ENCODE assay signal across 6 cellular contexts in the genomic region with DNA sequence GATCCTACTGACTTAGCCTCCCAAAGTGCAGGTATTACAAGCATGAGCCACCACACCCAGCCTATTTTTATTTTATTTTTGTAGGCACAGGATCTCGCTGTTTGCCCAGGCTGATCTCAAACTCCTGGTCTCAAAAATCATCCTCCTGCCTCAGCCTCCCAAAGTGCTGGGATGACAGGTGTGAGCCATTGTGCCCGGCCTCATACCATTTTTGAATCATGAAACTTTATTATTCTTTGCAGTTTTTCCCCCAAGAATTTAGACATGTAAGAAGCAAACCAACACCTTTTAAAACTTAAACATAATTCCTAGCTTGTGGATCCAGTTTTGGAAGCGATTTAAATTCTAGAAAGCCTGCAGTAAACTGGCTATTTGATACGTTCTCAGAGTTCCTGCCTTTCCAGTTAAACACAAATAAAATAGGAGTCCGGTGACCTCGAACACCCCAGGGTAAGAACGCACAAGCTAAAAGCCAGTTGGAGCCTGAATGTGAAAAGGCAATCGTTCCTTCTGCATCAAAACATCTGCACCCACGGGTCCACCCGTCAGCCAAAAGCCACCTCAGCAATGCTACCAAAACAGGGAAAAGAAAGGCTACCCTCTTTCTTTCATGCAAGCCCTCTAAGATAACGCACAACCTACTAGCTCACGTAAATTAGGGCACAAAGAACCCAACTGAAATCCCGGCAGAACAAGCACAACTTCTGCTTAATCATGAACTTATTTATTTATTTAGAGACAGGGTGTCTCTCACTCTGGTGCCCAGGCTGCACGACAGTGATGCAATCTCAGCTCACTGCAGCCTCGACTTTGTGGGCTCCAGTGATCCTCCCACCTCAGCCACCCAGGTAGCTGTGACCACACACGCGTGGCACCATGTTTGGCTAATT. TPM values are rescaled to one million over a fixed set of nuclear protein-coding genes. Genes with fewer than 3 reads are reported as not detected.
DNase-seq lines count a peak whose midpoint lies in the region; ATAC-seq, FAIRE-seq and TF ChIP-seq lines count a peak whose summit lies in the region.
"Not testable (repeated sequence)": the region's sequence is repeated elsewhere in the genome, so short reads cannot be mapped to it uniquely, and the experiment has no call there.

No MANE protein-coding gene starts in this region.

- not testable (repeated sequence) for H3K9ac ChIP-seq in K562 (ENCODE audit: insufficient read depth in 1 of 2, low read depth in 2 of 2, low read length in 2 of 2)

- H3K9me3 Mint-ChIP-seq in GM23338: peaks cover 48% of the 10 kb centered on the region

- H3F3A ChIP-seq in GM23338 (replicated peaks; ENCODE audit: low read depth): 0 out of 2 replicates have a peak, but pooled peaks cover 11% of the 10 kb centered on the region

- not testable (repeated sequence) for H3K9me1 ChIP-seq in K562 (ENCODE audit: control insufficient read depth, insufficient read depth, low read length)

- H3K36me3 ChIP-seq in GM23338 (ENCODE audit: insufficient read depth); K562 (ENCODE audit: control insufficient read depth, insufficient read depth, low read length); right lobe of liver; gastrocnemius medialis: not testable (repeated sequence)

- 62% methylated on average over 15 of the region's 17 CpGs for WGBS in K562 (ENCODE audit: insufficient coverage, low coverage, missing lambda C conversion rate)
- WGBS in right lobe of liver (ENCODE audit: insufficient coverage, low coverage, low lambda C conversion rate, missing lambda C conversion rate): 43% methylated on average over 14 of the region's 17 CpGs

- H2AFZ ChIP-seq in GM23338; K562 (ENCODE audit: low read depth, low read length): not testable (repeated sequence)

- in situ Hi-C loops in K562 (cut with MboI): loop anchor here (10.0 kb wide), 1 partner anchor 796 kb away; no protein-coding TSS in a partner anchor
- in situ Hi-C loops in gastrocnemius medialis (cut with MboI; ENCODE audit: low sequenced_read_pairs in 4 of 4): not testable (repeated sequence)

- H3K27me3 Mint-ChIP-seq in GM23338 (ENCODE audit: insufficient read depth, low read depth, poor library complexity): peaks cover 22% of the 10 kb centered on the region

- H3K27ac Mint-ChIP-seq in GM23338: not testable (repeated sequence)

- H3K9me3 ChIP-seq in K562 (replicated peaks; ENCODE audit: control insufficient read depth, insufficient read depth, low read depth, low read length); right lobe of liver; gastrocnemius medialis: not testable (repeated sequence)

- not testable (repeated sequence) for TF ChIP-seq RAD21 in K562 (CRISPR knock-in tag; conservative IDR thresholded peaks at IDR 0.05 in 1 of 2, IDR thresholded peaks at IDR 0.05 in 1 of 2)

- H3K4me2 ChIP-seq in GM23338; K562 (ENCODE audit: insufficient read depth, low read length): not testable (repeated sequence)

- not testable (repeated sequence) for H4K20me1 ChIP-seq in GM23338 (replicated peaks; ENCODE audit: insufficient read depth); K562 (replicated peaks; ENCODE audit: control insufficient read depth, insufficient read depth, low read length)

- not testable (repeated sequence) for H3K9me2 ChIP-seq in GM23338 (ENCODE audit: insufficient read depth)

- not testable (repeated sequence) for ATAC-seq in GM23338, K562
- peak; percentile 25 for ATAC-seq in left ventricle myocardium superior
- peak; percentile 88 to 94 (median 92) for ATAC-seq in right lobe of liver
- ATAC-seq in gastrocnemius medialis: peak; percentile 13 to 27

- H3K79me2 ChIP-seq in GM23338 (replicated peaks; ENCODE audit: insufficient read depth) (peaks cover 86% of the 10 kb centered on the region), K562 (ENCODE audit: control insufficient read depth, insufficient read depth, low read length) (peaks cover 11% of the 10 kb centered on the region; the same call in 2 of the 3 replicates)

- DNase-seq in GM23338 (ENCODE audit: low spot score); K562 (ENCODE audit: extremely low read depth in 1 of 4, low spot score in 3 of 4); left ventricle myocardium superior; gastrocnemius medialis: not testable (repeated sequence)
- DNase-seq in NCI-H460 (ENCODE audit: extremely low read depth, low read depth) (peak; percentile 11), right lobe of liver (peak; percentile 52 to 74 (median 70))

- not testable (repeated sequence) for TF ChIP-seq EP300 in K562 (IDR thresholded peaks at IDR 0.05; ENCODE audit: low read length)

- CTCF ChIA-PET in K562 (lab: Yijun Ruan, JAX; ENCODE audit: low intra/inter-chr PET ratio): not testable (repeated sequence)

- H3K27ac ChIP-seq in GM23338 (ENCODE audit: low read depth): peak overlapping the region; percentile 82; the same call in 1 of the 2 replicates
- not testable (repeated sequence) for H3K27ac ChIP-seq in K562 (ENCODE audit: extremely low read depth, low read depth, low read length); gastrocnemius medialis
- H3K27ac ChIP-seq in right lobe of liver: peak overlapping the region in 2 of 3 donors; percentile 45 to 63

- intact Hi-C loops in K562 (cut with micrococcal nuclease): loop anchor here (5.0 kb wide), 2 partner anchors 229 to 809 kb away; no protein-coding TSS in a partner anchor
- intact Hi-C loops in left ventricle myocardium superior (cut with micrococcal nuclease); right lobe of liver (cut with DNase I); gastrocnemius medialis (cut with DNase I; ENCODE audit: low total_unique reads): not testable (repeated sequence)

- FAIRE-seq in K562 (lab: Jason Lieb, UNC): not testable (repeated sequence)

- peaks cover 25% of the 10 kb centered on the region for H3K4me1 Mint-ChIP-seq in GM23338

- POLR2A ChIA-PET in K562 (lab: Yijun Ruan, JAX): not testable (repeated sequence)

- H3K4me1 ChIP-seq in GM23338 (ENCODE audit: insufficient read depth); K562 (replicated peaks in 1 of 2; ENCODE audit: control insufficient read depth in 2 of 2, insufficient read depth in 2 of 2, low read length in 2 of 2); right lobe of liver; gastrocnemius medialis: not testable (repeated sequence)

- TF ChIP-seq POLR2A in K562 (conservative IDR thresholded peaks at IDR 0.05); right lobe of liver (IDR thresholded peaks at IDR 0.05); gastrocnemius medialis (IDR thresholded peaks at IDR 0.05): not testable (repeated sequence)

- TF ChIP-seq CTCF in GM23338 (conservative IDR thresholded peaks at IDR 0.05; ENCODE audit: low read depth in 2 of 2); K562 (IDR thresholded peaks at IDR 0.05 in 2 of 3, conservative IDR thresholded peaks at IDR 0.05 in 1 of 3; ENCODE audit: insufficient read depth in 2 of 3, low read depth in 1 of 3, low read length in 3 of 3); right lobe of liver (IDR thresholded peaks at IDR 0.05); gastrocnemius medialis (IDR thresholded peaks at IDR 0.05 in 4 of 5, conservative IDR thresholded peaks at IDR 0.05 in 1 of 5): not testable (repeated sequence)

- H3K36me3 Mint-ChIP-seq in GM23338 (ENCODE audit: low read depth): peaks cover 68% of the 10 kb centered on the region

- not testable (repeated sequence) for BruUV-seq in K562 (replicated peaks; lab: Mats Ljungman, UMichigan)

- not testable (repeated sequence) for H3K4me3 ChIP-seq in GM23338, K562, right lobe of liver, gastrocnemius medialis

- not testable (repeated sequence) for H3K27me3 ChIP-seq in GM23338 (ENCODE audit: insufficient read depth); K562 (ENCODE audit: control insufficient read depth in 2 of 2, insufficient read depth in 2 of 2, low read length in 2 of 2); right lobe of liver; gastrocnemius medialis

- not testable (repeated sequence) for H3K4me3 Mint-ChIP-seq in GM23338

RNA-seq across cellular contexts. Expression of a gene that starts 39.7 kb away (rescaled TPM):
- total RNA-seq in GM23338 (2014; rRNA removed; shearing (Covaris generic)): 18.5 and 33.9 TPM in 2 replicates
- polyA plus RNA-seq in GM23338 (2016; fragmentation: Nextera tagmentation; extraction: Ambion mirVana) (43.0 and 44.3 TPM in 2 replicates), K562 (2011; rRNA removed) (6.5 and 8.6 TPM in 2 replicates), K562 (2014; fragmentation: Illumina TruSeq; extraction: Trizol) (7.2 and 8.7 TPM in 2 replicates), K562 (2014; fragmentation: Nextera tagmentation; extraction: Ambion mirVana) (1 to 10 TPM in 1 of 2 experiments, under 1 TPM in 1; 0.59 to 1.0 TPM), K562 (2014; rRNA removed) (6.2 and 7.8 TPM in 2 replicates)
- total RNA-seq in NCI-H460 (2014; rRNA removed; shearing (Covaris generic)): 24.7 and 28.7 TPM in 2 replicates
- 35.7 and 41.0 TPM in 2 replicates for polyA plus RNA-seq in NCI-H460 (2014; cell fraction: nucleus; rRNA removed)
- total RNA-seq in K562 (2011; cell fraction: chromatin; rRNA removed; ENCODE audit: low replicate concordance): 22.8 and 25.9 TPM in 2 replicates
- total RNA-seq in K562 (2011; cell fraction: nucleolus; rRNA removed): 18.4 and 20.2 TPM in 2 replicates
- total RNA-seq in K562 (2011; cell fraction: nucleoplasm; rRNA removed): 19.2 and 21.9 TPM in 2 replicates
- total RNA-seq in K562 (2014; rRNA removed) (6.5 and 6.9 TPM in 2 replicates), K562 (2014; rRNA removed; fragmentation: Illumina TruSeq; extraction: Trizol) (3.4 and 3.6 TPM in 2 replicates), K562 (2015; rRNA removed; fragmentation: Illumina TruSeq; extraction: Trizol) (3.6 and 4.5 TPM in 2 replicates), K562 (2021) (10.5 and 11.0 TPM in 2 replicates), left ventricle myocardium superior (38.4 TPM), right lobe of liver (10 to 100 TPM; 15.6 to 34.5 (median 29.0) TPM), gastrocnemius medialis (10 to 100 TPM in 3 of 4 donors, 1 to 10 TPM in 1; 9.8 to 31.1 (median 13.6) TPM)
- 10.6 and 13.3 TPM in 2 replicates for polyA plus RNA-seq in K562 (2011; cell fraction: cytosol; rRNA removed)
- 8.7 and 13.2 TPM in 2 replicates for polyA plus RNA-seq in K562 (2011; cell fraction: nucleus; rRNA removed)
- 8.1 and 9.8 TPM in 2 replicates for polyA plus RNA-seq in K562 (2012)
- polyA minus RNA-seq in K562 (2011; rRNA and poly(A)+ RNA removed): 9.8 and 11.9 TPM in 2 replicates
- polyA minus RNA-seq in K562 (2011; cell fraction: cytosol; rRNA and poly(A)+ RNA removed): 2.5 and 5.4 TPM in 2 replicates
- polyA minus RNA-seq in K562 (2011; cell fraction: nucleus; rRNA and poly(A)+ RNA removed): 5.0 and 9.9 TPM in 2 replicates

RNA-seq across cellular contexts. Expression of a gene that starts 39.7 kb away (rescaled TPM):
- total RNA-seq in GM23338 (2014; rRNA removed; shearing (Covaris generic)): 43.8 and 45.0 TPM in 2 replicates
- polyA plus RNA-seq in GM23338 (2016; fragmentation: Nextera tagmentation; extraction: Ambion mirVana): 16.1 and 16.4 TPM in 2 replicates
- 36.9 and 37.4 TPM in 2 replicates for total RNA-seq in NCI-H460 (2014; rRNA removed; shearing (Covaris generic))
- polyA plus RNA-seq in NCI-H460 (2014; cell fraction: nucleus; rRNA removed): 20.9 and 36.3 TPM in 2 replicates
- total RNA-seq in K562 (2011; cell fraction: chromatin; rRNA removed; ENCODE audit: low replicate concordance): 18.5 and 26.9 TPM in 2 replicates
- total RNA-seq in K562 (2011; cell fraction: nucleolus; rRNA removed): 18.0 and 21.3 TPM in 2 replicates
- 12.4 and 13.6 TPM in 2 replicates for total RNA-seq in K562 (2011; cell fraction: nucleoplasm; rRNA removed)
- total RNA-seq in K562 (2014; rRNA removed): 17.7 and 19.8 TPM in 2 replicates
- total RNA-seq in K562 (2014; rRNA removed; fragmentation: Illumina TruSeq; extraction: Trizol): 10.8 and 13.9 TPM in 2 replicates
- 15.2 TPM in 2 replicates for total RNA-seq in K562 (2015; rRNA removed; fragmentation: Illumina TruSeq; extraction: Trizol)
- total RNA-seq in K562 (2021): 26.9 and 27.6 TPM in 2 replicates
- polyA plus RNA-seq in K562 (2011; rRNA removed): 7.8 and 8.1 TPM in 2 replicates
- polyA plus RNA-seq in K562 (2011; cell fraction: cytosol; rRNA removed): 7.9 and 17.2 TPM in 2 replicates
- polyA plus RNA-seq in K562 (2011; cell fraction: nucleus; rRNA removed): 3.3 and 5.1 TPM in 2 replicates
- 13.5 and 20.7 TPM in 2 replicates for polyA plus RNA-seq in K562 (2012)
- 16.3 and 17.7 TPM in 2 replicates for polyA plus RNA-seq in K562 (2014; fragmentation: Illumina TruSeq; extraction: Trizol)
- 1 to 10 TPM in 1 of 2 experiments, under 1 TPM in 1; 0.61 to 2.6 TPM for polyA plus RNA-seq in K562 (2014; fragmentation: Nextera tagmentation; extraction: Ambion mirVana)
- polyA plus RNA-seq in K562 (2014; rRNA removed): 13.7 and 16.5 TPM in 2 replicates
- 6.7 and 10.2 TPM in 2 replicates for polyA minus RNA-seq in K562 (2011; rRNA and poly(A)+ RNA removed)
- 19.8 and 20.0 TPM in 2 replicates for polyA minus RNA-seq in K562 (2011; cell fraction: cytosol; rRNA and poly(A)+ RNA removed)
- polyA minus RNA-seq in K562 (2011; cell fraction: nucleus; rRNA and poly(A)+ RNA removed): 3.4 and 5.1 TPM in 2 replicates
- total RNA-seq in left ventricle myocardium superior: 73.9 TPM
- total RNA-seq in right lobe of liver: 10 to 100 TPM; 21.7 to 44.6 (median 36.9) TPM
- 100 to 1,000 TPM in 2 of 4 donors, 10 to 100 TPM in 2; 76.8 to 191 (median 131) TPM for total RNA-seq in gastrocnemius medialis
